Comparison of ENCODE assay signal across 28 cellular contexts in genomic region chr4:13396161-13396560, GRCh38.
"Had no signal": no experiment of that assay in that cellular context is flagged by ENCODE, and none has a peak within 500 bp of the region (broad histone marks: within the 10 kb centered on the region; RNA-seq: fewer than 3 reads in every experiment).

No MANE protein-coding gene starts in this region.

- ATAC-seq: activated CD4-positive, alpha-beta T cell treated with anti-CD3 and anti-CD28 coated beads for 36 hours; activated CD8-positive, alpha-beta memory T cell treated with anti-CD3 and anti-CD28 coated beads, Interleukin-2, amount 10 ng/mL, durations not matched to agents 7 days and 5 days; activated CD8-positive, alpha-beta T cell treated with anti-CD3 and anti-CD28 coated beads, Interleukin-2, amount 10 ng/mL, durations not matched to agents 7 days and 5 days; activated naive CD4-positive, alpha-beta T cell treated with anti-CD3 and anti-CD28 coated beads, Interleukin-2, amount 50 U/mL, for 72 hours; gastroesophageal sphincter had no signal

- H3K4me3 ChIP-seq: coronary artery, dorsolateral prefrontal cortex, esophagus muscularis mucosa, gastroesophageal sphincter had no signal

- FAIRE-seq: astrocyte, bronchial epithelial cell had no signal

- H3K27me3 ChIP-seq: brain microvascular endothelial cell, dorsolateral prefrontal cortex, esophagus muscularis mucosa, gastroesophageal sphincter had no signal

- H3K36me3 ChIP-seq: brain microvascular endothelial cell, esophagus muscularis mucosa, gastroesophageal sphincter had no signal

- H3K9me3 ChIP-seq: esophagus muscularis mucosa, gastroesophageal sphincter had no signal

- H3K4me1 ChIP-seq: gastroesophageal sphincter had no signal

- H3K27ac ChIP-seq: brain microvascular endothelial cell, coronary artery, dorsolateral prefrontal cortex, esophagus muscularis mucosa, gastroesophageal sphincter had no signal

- DNase-seq: activated CD4-positive, alpha-beta memory T cell treated with anti-CD3 and anti-CD28 coated beads for 36 hours; activated CD4-positive, alpha-beta T cell treated with anti-CD3 and anti-CD28 coated beads for 36 hours; activated CD4-positive, alpha-beta T cell treated with anti-CD3 and anti-CD28 coated beads, Interleukin-2, amount 10 ng/mL, durations not matched to agents 24 days and 14 days; activated CD4-positive, CD25-positive, alpha-beta regulatory T cell; activated CD4-positive, CD25-positive, alpha-beta regulatory T cell treated with anti-CD3 and anti-CD28 coated beads, Interleukin-2, amount 50 U/mL, for 72 hours; activated CD8-positive, alpha-beta memory T cell treated with anti-CD3 and anti-CD28 coated beads, Interleukin-2, amount 10 ng/mL, durations not matched to agents 7 days and 5 days; activated CD8-positive, alpha-beta memory T cell treated with anti-CD3 and anti-CD28 coated beads, Interleukin-2, amount 50 U/mL, for 4 hours; activated CD8-positive, alpha-beta T cell treated with anti-CD3 and anti-CD28 coated beads, Interleukin-2, amount 10 ng/mL, durations not matched to agents 7 days and 5 days; activated gamma-delta T cell; activated naive CD4-positive, alpha-beta T cell; activated naive CD4-positive, alpha-beta T cell treated with anti-CD3 and anti-CD28 coated beads, Interleukin-2, amount 10 ng/mL, durations not matched to agents 7 days and 5 days; activated naive CD8-positive, alpha-beta T cell treated with anti-CD3 and anti-CD28 coated beads, Interleukin-2, amount 10 ng/mL, durations not matched to agents 7 days and 5 days; activated T-cell treated with anti-CD3 and anti-CD28 coated beads, Interleukin-2, amount 50 U/mL, for 1 hour; activated T-cell treated with anti-CD3 and anti-CD28 coated beads, Interleukin-2, amount 50 U/mL, for 48 hours; amniotic stem cell; anterior cingulate cortex; brain microvascular endothelial cell; dorsolateral prefrontal cortex; effector memory CD4-positive, alpha-beta T cell; erythroblast; foreskin melanocyte; T-helper 2 cell had no signal
